Comparison of ENCODE assay signal across 8 cellular contexts in the genomic region with DNA sequence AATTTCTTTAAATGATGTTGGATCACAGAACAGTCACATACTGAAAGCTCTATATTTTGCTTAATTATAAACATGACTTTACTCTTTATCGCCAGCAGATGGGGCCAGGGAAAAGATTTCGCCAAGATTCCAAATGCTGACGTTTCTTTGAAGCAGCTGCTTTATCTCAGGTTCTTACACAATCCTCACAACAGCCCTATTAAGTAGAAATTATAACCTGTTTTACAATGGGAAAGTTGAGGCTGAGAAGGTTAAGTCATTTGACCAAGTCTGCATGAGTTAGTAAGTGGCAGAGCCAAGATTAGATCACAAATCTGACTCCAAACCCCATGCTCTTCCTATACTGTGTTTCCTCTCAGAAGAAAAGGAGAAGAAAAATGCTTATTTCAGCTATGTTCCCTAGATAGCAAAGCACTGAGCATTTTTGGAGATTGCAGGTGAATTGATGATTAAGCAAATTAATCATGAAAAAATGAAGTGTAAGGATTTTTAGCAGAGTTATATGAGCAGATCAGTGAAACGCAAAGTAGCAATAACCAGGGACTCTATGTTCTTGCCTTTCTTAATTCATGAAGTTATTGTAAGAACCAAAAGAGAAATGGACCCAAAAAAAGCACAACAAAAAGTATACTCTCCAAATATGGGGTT.
DNase-seq lines count a peak whose midpoint lies in the region; TF ChIP-seq lines count a peak whose summit lies in the region.

No MANE protein-coding gene starts in this region.

- peak; percentile 57 for DNase-seq in EL
- peak; percentile 13 for DNase-seq in GM20000 (ENCODE audit: low spot score)
- peak; percentile 22 for DNase-seq in KBM-7
- peak; percentile 85 for DNase-seq in iris pigment epithelial cell (ENCODE audit: low read depth)
- DNase-seq in ureter (ENCODE audit: low spot score): peak; percentile 61
- no peak for DNase-seq in suprapubic skin (ENCODE audit: low spot score in 2 of 2)
- no peak for DNase-seq in spleen

- H3K27ac ChIP-seq in suprapubic skin: no peak overlapping the region
- no peak overlapping the region for H3K27ac ChIP-seq in spleen

- TF ChIP-seq CTCF in GM20000 (IDR thresholded peaks at IDR 0.05; ENCODE audit: extremely low read depth, missing control alignments) (peak; percentile 8), WI38 (IDR thresholded peaks at IDR 0.05; ENCODE audit: low read depth, low read length) (peak; percentile 26; the same call in 1 of the 2 replicates), suprapubic skin (IDR thresholded peaks at IDR 0.05) (peak in 1 of 2 donors; percentile 29), spleen (IDR thresholded peaks at IDR 0.05 in 8 of 11, conservative IDR thresholded peaks at IDR 0.05 in 3 of 11) (peak in 4 of 11 experiments; percentile 19 to 31 (median 24))

- intact Hi-C loops in spleen (cut with DNase I; ENCODE audit: low total_unique reads): no loop called here

- TF ChIP-seq POLR2A in suprapubic skin (IDR thresholded peaks at IDR 0.05) (no peak), spleen (IDR thresholded peaks at IDR 0.05) (no peak)

- in situ Hi-C loops in KBM-7 (cut with MboI; ENCODE audit: low pct_unique_long_range_greater_than_20kb, low sequenced_read_pairs): no loop called here

- peaks cover 7% of the 10 kb centered on the region for H3K4me1 ChIP-seq in suprapubic skin
- no peaks in the 10 kb centered on the region for H3K4me1 ChIP-seq in spleen

- H3K27me3 ChIP-seq in suprapubic skin (no peaks in the 10 kb centered on the region), spleen (replicated peaks in 1 of 7) (no peaks in the 10 kb centered on the region)

- WGBS in suprapubic skin: 22% methylated on average over 4 of the region's 4 CpGs
- 22 to 28% (median 25%) methylated on average over 4 of the region's 4 CpGs for WGBS in spleen, 5 donors

- H3K36me3 ChIP-seq in suprapubic skin: no peaks in the 10 kb centered on the region
- no peaks in the 10 kb centered on the region for H3K36me3 ChIP-seq in spleen

- H3K9me3 ChIP-seq in suprapubic skin (peaks cover 3% of the 10 kb centered on the region), spleen (no peaks in the 10 kb centered on the region)

- no peak for TF ChIP-seq EP300 in suprapubic skin (IDR thresholded peaks at IDR 0.05)

- H3K4me3 ChIP-seq in WI38 (ENCODE audit: low read depth, low read length) (no peak overlapping the region), suprapubic skin (no peak overlapping the region), spleen (no peak overlapping the region)

Comparison
In these comparisons a context has a peak if more than half of its experiments do, and no peak if none do; other contexts are left out.
1. DNase-seq: peak in EL (single experiment), GM20000 (single experiment), KBM-7 (single experiment), iris pigment epithelial cell (single experiment) and ureter (single experiment); none in suprapubic skin (0 of 2) and spleen (single experiment).